8 cellular contexts compared by ENCODE assay signal in genomic region chr1:19484793-19485361, GRCh38. TPM values are rescaled to one million over a fixed set of nuclear protein-coding genes. Genes with fewer than 3 reads are reported as not detected.
DNase-seq lines count a peak whose midpoint lies in the region; ATAC-seq and TF ChIP-seq lines count a peak whose summit lies in the region.

No MANE protein-coding gene starts in this region.

- peak overlapping the region; percentile 64 for H3K27ac ChIP-seq in ectodermal cell (ENCODE audit: insufficient read depth, low read depth, low read length, poor library complexity, severe bottlenecking)
- H3K27ac ChIP-seq in aorta (ENCODE audit: low read depth in 1 of 2, low read length in 2 of 2) = peak overlapping the region; percentile 72 to 85

- POLR2A ChIA-PET in activated CD4-positive, alpha-beta T cell treated with anti-CD3 and anti-CD28 coated beads for 36 hours (lab: Charles Lee) = no interaction called here

- H3K4me3 ChIP-seq in ectodermal cell (ENCODE audit: insufficient read depth, low read depth, low read length) (peak overlapping the region; percentile 83), mucosa of descending colon (peak overlapping the region; percentile 99), aorta (ENCODE audit: low read length in 2 of 2) (peak overlapping the region; percentile 84 to 97)

- H3K4me3 Mint-ChIP-seq in activated CD4-positive, alpha-beta T cell treated with anti-CD3 and anti-CD28 coated beads for 36 hours = peak overlapping the region; percentile 96

- peaks cover 28% of the 10 kb centered on the region for H3K4me1 ChIP-seq in ectodermal cell (ENCODE audit: control insufficient read depth, insufficient read depth, low read length)
- peaks cover 54% of the 10 kb centered on the region for H3K4me1 ChIP-seq in mucosa of descending colon (ENCODE audit: low read depth)
- peaks cover 0 to 7% of the 10 kb centered on the region in 2 donors for H3K4me1 ChIP-seq in aorta (ENCODE audit: control insufficient read depth in 1 of 2, insufficient read depth in 2 of 2, low read length in 2 of 2)

- H3K9me3 ChIP-seq in ectodermal cell (ENCODE audit: control insufficient read depth, low read length) (no peaks in the 10 kb centered on the region), mucosa of descending colon (no peaks in the 10 kb centered on the region), aorta (ENCODE audit: control insufficient read depth, low read length) (no peaks in the 10 kb centered on the region)

- WGBS in ectodermal cell, 2 experiments = 0% methylated on average over 29 of the region's 29 CpGs
- WGBS in aorta, 2 donors = 0 to 1% methylated on average over 16 to 29 of the region's 29 CpGs

- peak; percentile 0 for ATAC-seq in activated CD4-positive, alpha-beta T cell treated with anti-CD3 and anti-CD28 coated beads for 36 hours
- ATAC-seq in HG02852 (IDR thresholded peaks at IDR 0.05; ENCODE audit: unreplicated experiment) (peak; percentile 6), mucosa of descending colon (peak; percentile 32), aorta (ENCODE audit: low FRiP score) (peak; percentile 55)

- H3K27me3 ChIP-seq in ectodermal cell (ENCODE audit: control insufficient read depth, insufficient read depth, low read length, poor library complexity, severe bottlenecking) = no peaks in the 10 kb centered on the region
- no peaks in the 10 kb centered on the region for H3K27me3 ChIP-seq in aorta (ENCODE audit: control insufficient read depth in 1 of 2, insufficient read depth in 2 of 2, low read length in 1 of 2)

- TF ChIP-seq CTCF in mucosa of descending colon (IDR thresholded peaks at IDR 0.05) = no peak

- H3K27ac Mint-ChIP-seq in activated CD4-positive, alpha-beta T cell treated with anti-CD3 and anti-CD28 coated beads for 36 hours = peak overlapping the region; percentile 91

- no peaks in the 10 kb centered on the region for H3K9me3 Mint-ChIP-seq in activated CD4-positive, alpha-beta T cell treated with anti-CD3 and anti-CD28 coated beads for 36 hours (ENCODE audit: low read depth)

- no peak for DNase-seq in activated CD4-positive, alpha-beta T cell treated with anti-CD3 and anti-CD28 coated beads for 36 hours
- DNase-seq in activated CD4-positive, alpha-beta T cell treated with anti-CD3 and anti-CD28 coated beads, Interleukin-2, amount 50 U/mL, for 4 hours = no peak
- DNase-seq in RPMI7951 (ENCODE audit: low read depth) (peak; percentile 60), mucosa of descending colon (no peak), aorta (peak in 1 of 2 donors; percentile 80), NCI-H345 (lab: John Stamatoyannopoulos, UW) (no peak)

- no peaks in the 10 kb centered on the region for H3K27me3 Mint-ChIP-seq in activated CD4-positive, alpha-beta T cell treated with anti-CD3 and anti-CD28 coated beads for 36 hours

- H3K36me3 ChIP-seq in ectodermal cell (ENCODE audit: control insufficient read depth, insufficient read depth, low read length) (no peaks in the 10 kb centered on the region), mucosa of descending colon (ENCODE audit: low read depth) (no peaks in the 10 kb centered on the region), aorta (ENCODE audit: control insufficient read depth in 1 of 2, insufficient read depth in 2 of 2, low read length in 1 of 2) (no peaks in the 10 kb centered on the region)

- H3K36me3 Mint-ChIP-seq in activated CD4-positive, alpha-beta T cell treated with anti-CD3 and anti-CD28 coated beads for 36 hours (ENCODE audit: low read depth) = peaks cover 32% of the 10 kb centered on the region

- intact Hi-C loops in activated CD4-positive, alpha-beta T cell treated with anti-CD3 and anti-CD28 coated beads for 36 hours (cut with DNase I, micrococcal nuclease) = loop anchor here (1.0 to 5.0 kb wide), 14 partner anchors 16 to 533 kb away; partner anchors contain the start of genes AKR7A2 (in 1 of the 2), EMC1 (in 1 of the 2), MRTO4 (in 1 of the 2) and NBL1 (in 1 of the 2)
- intact Hi-C loops in mucosa of descending colon (cut with DNase I, micrococcal nuclease) = no loop called here
- intact Hi-C loops in aorta (cut with DNase I) = loop anchor here (5.0 to 10.0 kb wide), 5 partner anchors 38 to 162 kb away; a partner anchor contains a TSS

- CTCF ChIA-PET in activated CD4-positive, alpha-beta T cell treated with anti-CD3 and anti-CD28 coated beads for 36 hours (lab: Charles Lee) = interaction anchor here (0.5 to 3.5 kb wide), 2 partner anchors 99 to 152 kb away, joined by 3 to 22 read pairs; no protein-coding TSS in a partner anchor

- peaks cover 66% of the 10 kb centered on the region for H3K4me1 Mint-ChIP-seq in activated CD4-positive, alpha-beta T cell treated with anti-CD3 and anti-CD28 coated beads for 36 hours

RNA-seq across cellular contexts. Expression of gene CAPZB, which starts 0.5 kb away (rescaled TPM):
- total RNA-seq in activated CD4-positive, alpha-beta T cell treated with anti-CD3 and anti-CD28 coated beads for 36 hours = 100 to 1,000 TPM; 320 to 346 TPM
- 324 and 335 TPM in 2 replicates for total RNA-seq in RPMI7951 (2014; rRNA removed; shearing (Covaris generic))
- 301 TPM for polyA plus RNA-seq in ectodermal cell (2013, experiment 1 of 4)
- 288 TPM for polyA plus RNA-seq in ectodermal cell (2013, experiment 2 of 4)
- 201 TPM for polyA plus RNA-seq in ectodermal cell (2013, experiment 3 of 4)
- 217 TPM for polyA plus RNA-seq in ectodermal cell (2013, experiment 4 of 4)
- total RNA-seq in mucosa of descending colon (100 to 1,000 TPM; 346 to 393 (median 381) TPM), aorta (100 to 1,000 TPM; 289 to 297 TPM)
- 100 to 1,000 TPM; 230 to 254 TPM for polyA plus RNA-seq in aorta

Comparison
In these comparisons a context has a peak if more than half of its experiments do, and no peak if none do; other contexts are left out.
1. ATAC-seq: peak in every context shown above with its lines; median percentile 55 in aorta; 32 in mucosa of descending colon; 6 in HG02852; 0 in activated CD4-positive, alpha-beta T cell treated with anti-CD3 and anti-CD28 coated beads for 36 hours.
2. intact Hi-C loops: an anchor here in activated CD4-positive, alpha-beta T cell treated with anti-CD3 and anti-CD28 coated beads for 36 hours (1.0 to 5.0 kb wide) and aorta (5.0 to 10.0 kb wide); none called in mucosa of descending colon.